Comparison of ENCODE assay signal across 8 cellular contexts in genomic region chr16:70438325-70438982, GRCh38. TPM values are rescaled to one million over a fixed set of nuclear protein-coding genes. Genes with fewer than 3 reads are reported as not detected.
A peak's percentile ranks its signal among the peaks of the same experiment; 100 is the strongest.
DNase-seq lines count a peak whose midpoint lies in the region; ATAC-seq and TF ChIP-seq lines count a peak whose summit lies in the region.

No MANE protein-coding gene starts in this region.

- no peak overlapping the region for H2BK20ac ChIP-seq in H9 (ENCODE audit: low read depth, low read length, poor library complexity, severe bottlenecking)

- H3T11ph ChIP-seq in H9 (ENCODE audit: low read length) = no peak overlapping the region

- no peak overlapping the region for H2BK12ac ChIP-seq in H9 (ENCODE audit: insufficient read length, low read depth, low read length)

- H3K9ac ChIP-seq in H9 (ENCODE audit: extremely low read depth, insufficient read length, low read length) = peak overlapping the region; percentile 50
- H3K9ac ChIP-seq in smooth muscle cell (ENCODE audit: low read depth) = peak overlapping the region; percentile 69

- H2AFZ ChIP-seq in H9 (ENCODE audit: low read length) (no peak overlapping the region), hepatocyte (peak overlapping the region; percentile 26), smooth muscle cell (ENCODE audit: low read depth) (no peak overlapping the region)

- peaks cover 7% of the 10 kb centered on the region for H3K4me1 ChIP-seq in H9 (ENCODE audit: insufficient read depth, low read length)
- H3K4me1 ChIP-seq in hepatocyte (ENCODE audit: insufficient read depth) = peaks cover 40% of the 10 kb centered on the region
- H3K4me1 ChIP-seq in smooth muscle cell (ENCODE audit: low read depth) = peaks cover 25% of the 10 kb centered on the region

- no peaks in the 10 kb centered on the region; the same call in 1 of the 2 replicates for H3K27me3 Mint-ChIP-seq in H9 (ENCODE audit: low read depth)

- H3F3A ChIP-seq in smooth muscle cell (ENCODE audit: low read depth) = peaks cover 37% of the 10 kb centered on the region

- H3K27ac ChIP-seq in H9 (ENCODE audit: insufficient read length, low read depth, low read length) = no peak overlapping the region
- peak overlapping the region; percentile 75 for H3K27ac ChIP-seq in hepatocyte
- H3K27ac ChIP-seq in smooth muscle cell (ENCODE audit: low read depth) = peak overlapping the region; percentile 82

- no peak for ATAC-seq in GM19452 (IDR thresholded peaks at IDR 0.05; ENCODE audit: unreplicated experiment)
- no peak for ATAC-seq in HG03108 (IDR thresholded peaks at IDR 0.05; ENCODE audit: unreplicated experiment)

- no peak overlapping the region; the same call in 1 of the 2 replicates for H3K14ac ChIP-seq in H9 (ENCODE audit: insufficient read depth, low read length)

- no peak overlapping the region for H2BK5ac ChIP-seq in H9 (ENCODE audit: insufficient read length, low read length)

- no peak overlapping the region for H4K5ac ChIP-seq in H9 (ENCODE audit: insufficient read length, low read depth, low read length)

- H3K79me2 ChIP-seq in H9 (ENCODE audit: insufficient read depth, low read length) (peaks cover 11% of the 10 kb centered on the region; the same call in 1 of the 2 replicates), hepatocyte (peaks cover 49% of the 10 kb centered on the region), smooth muscle cell (ENCODE audit: low read depth) (peaks cover 34% of the 10 kb centered on the region)

- H3K4me1 Mint-ChIP-seq in H9 = peaks cover 37 to 40% of the 10 kb centered on the region in 2 experiments

- DNase-seq in AG09309 (ENCODE audit: low read depth) = no peak
- no peak for DNase-seq in H9
- DNase-seq in activated CD8-positive, alpha-beta memory T cell treated with anti-CD3 and anti-CD28 coated beads, Interleukin-2, amount 50 U/mL, for 48 hours = peak; percentile 65
- DNase-seq in hepatocyte (ENCODE audit: low spot score) = no peak
- DNase-seq in smooth muscle cell (lab: John Stamatoyannopoulos, UW; ENCODE audit: unreplicated experiment) = no peak
- DNase-seq in SHP77 (lab: John Stamatoyannopoulos, UW) = no peak

- H3K4me3 Mint-ChIP-seq in H9 = peak overlapping the region; percentile 94 to 96

- H3K4me2 ChIP-seq in H9 (ENCODE audit: insufficient read depth, insufficient read length, low read length) (peak overlapping the region; percentile 91), hepatocyte (peak overlapping the region; percentile 95), smooth muscle cell (peak overlapping the region; percentile 93)

- no peak for TF ChIP-seq CTCF in AG09309 (IDR thresholded peaks at IDR 0.05; ENCODE audit: control insufficient read depth, insufficient read depth, low read depth, low read length, missing control alignments)
- TF ChIP-seq CTCF in H9 (conservative IDR thresholded peaks at IDR 0.05) = no peak
- no peak for TF ChIP-seq CTCF in hepatocyte (IDR thresholded peaks at IDR 0.05; ENCODE audit: poor library complexity)
- no peak for TF ChIP-seq CTCF in smooth muscle cell (IDR thresholded peaks at IDR 0.05; ENCODE audit: borderline replicate concordance, insufficient read depth, poor library complexity, severe bottlenecking)

- H2BK120ac ChIP-seq in H9 (ENCODE audit: low read depth, low read length, poor library complexity, severe bottlenecking) = no peak overlapping the region

- H3K9me3 ChIP-seq in H9 (ENCODE audit: control insufficient read depth, low read depth, low read length) (no peaks in the 10 kb centered on the region), hepatocyte (ENCODE audit: low read depth) (no peaks in the 10 kb centered on the region), smooth muscle cell (replicated peaks; ENCODE audit: low read depth) (no peaks in the 10 kb centered on the region)

- H3K79me1 ChIP-seq in H9 (ENCODE audit: insufficient read depth, low read depth, low read length, poor library complexity, severe bottlenecking) = no peaks in the 10 kb centered on the region

- no peak overlapping the region for H3K4ac ChIP-seq in H9 (ENCODE audit: low read depth, low read length)

- peaks cover 11% of the 10 kb centered on the region for H3K23me2 ChIP-seq in H9 (ENCODE audit: insufficient read length, low read depth, low read length, poor library complexity, severe bottlenecking)

- no peak overlapping the region for H2BK15ac ChIP-seq in H9 (ENCODE audit: low read depth, low read length)

- no peak overlapping the region for H3K18ac ChIP-seq in H9 (ENCODE audit: insufficient read length, low read depth, low read length)

- H3K36me3 Mint-ChIP-seq in H9 (ENCODE audit: insufficient read depth in 1 of 3, low read depth in 3 of 3) = peaks cover 7 to 15% (median 8%) of the 10 kb centered on the region in 3 experiments; a peak in 5 of 7 replicates

- H3K9me2 ChIP-seq in hepatocyte (replicated peaks; ENCODE audit: insufficient read depth) = no peaks in the 10 kb centered on the region

- no peak overlapping the region for H3K23ac ChIP-seq in H9 (ENCODE audit: insufficient read length, low read depth, low read length)

- H4K91ac ChIP-seq in H9 (ENCODE audit: insufficient read length, low read depth, low read length) = no peak overlapping the region

- no peaks in the 10 kb centered on the region for H3K36me3 ChIP-seq in hepatocyte (replicated peaks; ENCODE audit: insufficient read depth, low read depth)
- no peaks in the 10 kb centered on the region for H3K36me3 ChIP-seq in smooth muscle cell (ENCODE audit: low read depth)

- H3K4me3 ChIP-seq in AG09309 (ENCODE audit: control insufficient read depth, low read depth, low read length) = peak overlapping the region; percentile 95
- peak overlapping the region; percentile 74 for H3K4me3 ChIP-seq in hepatocyte
- H3K4me3 ChIP-seq in smooth muscle cell = peak overlapping the region; percentile 70

- peak overlapping the region; percentile 32 to 95 (median 89); a peak in 4 of 7 replicates for H3K27ac Mint-ChIP-seq in H9

- no peak overlapping the region for H3K56ac ChIP-seq in H9 (ENCODE audit: insufficient read length, low read depth, low read length)

- WGBS in H9 (ENCODE audit: extremely low coverage, insufficient read length, low lambda C conversion rate) = no CpG with 5 or more reads among the region's 50 CpGs
- 9% methylated on average over 12 of the region's 50 CpGs for WGBS in hepatocyte (ENCODE audit: low lambda C conversion rate, missing lambda C conversion rate)
- WGBS in smooth muscle cell (ENCODE audit: low lambda C conversion rate) = 1% methylated on average over 10 of the region's 50 CpGs

- no peak overlapping the region for H2AK5ac ChIP-seq in H9 (ENCODE audit: insufficient read length, low read length)

- H3K27me3 ChIP-seq in H9 (ENCODE audit: insufficient read depth, low read length) = no peaks in the 10 kb centered on the region
- no peaks in the 10 kb centered on the region for H3K27me3 ChIP-seq in hepatocyte
- H3K27me3 ChIP-seq in smooth muscle cell (ENCODE audit: low read depth) = no peaks in the 10 kb centered on the region

- H4K20me1 ChIP-seq in H9 (ENCODE audit: control insufficient read depth, insufficient read depth, insufficient read length) (no peaks in the 10 kb centered on the region), hepatocyte (ENCODE audit: insufficient read depth, poor library complexity, severe bottlenecking) (no peaks in the 10 kb centered on the region), smooth muscle cell (ENCODE audit: low read depth) (peaks cover 36% of the 10 kb centered on the region)

- no peak overlapping the region for H4K8ac ChIP-seq in H9 (replicated peaks; ENCODE audit: insufficient read length, low read depth, low read length)

- peaks cover 0 to 2% of the 10 kb centered on the region in 2 experiments; a peak in 1 of 5 replicates for H3K9me3 Mint-ChIP-seq in H9

RNA-seq across cellular contexts. Expression of gene ST3GAL2, which starts 0.4 kb away (rescaled TPM):
- 45.9 and 49.0 TPM in 2 replicates for total RNA-seq in H9 (2021)
- 24.2 and 29.2 TPM in 2 replicates for total RNA-seq in hepatocyte
- 20.8 and 25.6 TPM in 2 replicates for polyA plus RNA-seq in hepatocyte
- 30.2 and 32.5 TPM in 2 replicates for total RNA-seq in smooth muscle cell
- 31.6 and 42.3 TPM in 2 replicates for polyA plus RNA-seq in smooth muscle cell

RNA-seq across cellular contexts. Expression of gene FCSK, which starts 15.9 kb away (rescaled TPM):
- 6.5 and 7.9 TPM in 2 replicates for total RNA-seq in H9 (2021)
- 13.3 and 25.9 TPM in 2 replicates for total RNA-seq in hepatocyte
- polyA plus RNA-seq in hepatocyte = 12.1 and 15.7 TPM in 2 replicates
- 5.7 and 16.5 TPM in 2 replicates for total RNA-seq in smooth muscle cell
- polyA plus RNA-seq in smooth muscle cell = 4.8 and 6.3 TPM in 2 replicates
